In genomic region chr9:137666505-137666809, GRCh38 we compare ENCODE assay signal across 14 cellular contexts. TPM values are rescaled to one million over a fixed set of nuclear protein-coding genes. Genes with fewer than 3 reads are reported as not detected.
DNase-seq lines count a peak whose midpoint lies in the region; ATAC-seq and TF ChIP-seq lines count a peak whose summit lies in the region.
"Had no signal": no experiment of that assay in that cellular context is flagged by ENCODE, and none has a peak within 500 bp of the region (broad histone marks: within the 10 kb centered on the region; RNA-seq: fewer than 3 reads in every experiment).

No MANE protein-coding gene starts in this region.

- no peak for TF ChIP-seq POLR2A in heart left ventricle (IDR thresholded peaks at IDR 0.05)
- TF ChIP-seq POLR2A in right lobe of liver (IDR thresholded peaks at IDR 0.05) = no peak

- H3K27ac ChIP-seq in heart left ventricle (peak overlapping the region in 1 of 12 donors; percentile 31), right lobe of liver (no peak overlapping the region), upper lobe of right lung (no peak overlapping the region)

- ATAC-seq in heart left ventricle (peak in 3 of 4 donors; percentile 9 to 32 (median 14)), Right ventricle myocardium superior (ENCODE audit: poor library complexity) (no peak), right lobe of liver (peak in 3 of 4 donors; percentile 12 to 14 (median 13)), upper lobe of right lung (no peak), HG02970 (IDR thresholded peaks at IDR 0.05; ENCODE audit: low FRiP score, unreplicated experiment) (no peak)
- ATAC-seq: HCT116 had no signal

- DNase-seq in heart left ventricle (peak in 1 of 5 donors; percentile 41), Right ventricle myocardium superior (no peak), cerebellar cortex (ENCODE audit: low spot score) (peak; percentile 20), right lobe of liver (peak; percentile 43 to 71 (median 67)), upper lobe of right lung (peak; percentile 59), NCI-H2171 treated with DMSO at 0.1 percent for 48 hours (lab: John Stamatoyannopoulos, UW) (no peak)
- DNase-seq in activated CD4-positive, alpha-beta T cell treated with anti-CD3 and anti-CD28 coated beads for 48 hours = no peak
- DNase-seq: activated CD4-positive, alpha-beta memory T cell treated with anti-CD3 and anti-CD28 coated beads for 36 hours; AML-193; MV-4-11; stimulated activated CD8-positive, alpha-beta memory T cell treated with anti-CD3 and anti-CD28 coated beads, Interleukin-4, amount 100 ng/mL, for 48 hours; T1000 had no signal

- H3K4me3 ChIP-seq in heart left ventricle = no peak overlapping the region
- H3K4me3 ChIP-seq in right lobe of liver = no peak overlapping the region
- H3K4me3 ChIP-seq in upper lobe of right lung = no peak overlapping the region

- whole genome bisulfite sequencing in heart left ventricle, 4 donors = 38 to 40% (median 39%) methylated on average over 8 of the region's 8 CpGs
- no CpG with 5 or more reads among the region's 8 CpGs for WGBS in right lobe of liver (ENCODE audit: insufficient coverage, low coverage, low lambda C conversion rate, missing lambda C conversion rate)

- H3K27me3 ChIP-seq in heart left ventricle (no peaks in the 10 kb centered on the region), right lobe of liver (no peaks in the 10 kb centered on the region), upper lobe of right lung (no peaks in the 10 kb centered on the region)

- H3K4me1 ChIP-seq in heart left ventricle (peaks cover 0 to 41% (median 22%) of the 10 kb centered on the region in 12 donors), right lobe of liver (peaks cover 0 to 46% (median 18%) of the 10 kb centered on the region in 4 donors), upper lobe of right lung (peaks cover 23% of the 10 kb centered on the region)

- H3K9me3 ChIP-seq in heart left ventricle (no peaks in the 10 kb centered on the region), right lobe of liver (no peaks in the 10 kb centered on the region), upper lobe of right lung (no peaks in the 10 kb centered on the region)

- H3K36me3 ChIP-seq in heart left ventricle (peaks cover 0 to 4% (median 0%) of the 10 kb centered on the region in 9 donors), right lobe of liver (no peaks in the 10 kb centered on the region), upper lobe of right lung (no peaks in the 10 kb centered on the region)

- intact Hi-C loops in heart left ventricle (cut with DNase I) = no loop called here
- intact Hi-C loops in Right ventricle myocardium superior (cut with DNase I) = no loop called here
- intact Hi-C loops in right lobe of liver (cut with DNase I) = no loop called here
- intact Hi-C loops in upper lobe of right lung (cut with DNase I) = no loop called here

- TF ChIP-seq CTCF in heart left ventricle (IDR thresholded peaks at IDR 0.05) (no peak), right lobe of liver (IDR thresholded peaks at IDR 0.05) (no peak), upper lobe of right lung (IDR thresholded peaks at IDR 0.05) (no peak)

RNA-seq across cellular contexts. Expression of gene EHMT1, which starts 47.7 kb away (rescaled TPM):
- total RNA-seq in heart left ventricle (10 to 100 TPM; 27.8 to 55.9 (median 32.0) TPM), Right ventricle myocardium superior (31.2 TPM), right lobe of liver (10 to 100 TPM; 26.8 to 51.9 (median 36.7) TPM), upper lobe of right lung (82.7 TPM)
- polyA plus RNA-seq in heart left ventricle = 10 to 100 TPM; 24.5 to 27.1 TPM

Comparison
In these comparisons a context has a peak if more than half of its experiments do, and no peak if none do; other contexts are left out.
1. ATAC-seq: peak in heart left ventricle (3 of 4) and right lobe of liver (3 of 4); none in Right ventricle myocardium superior (single experiment), upper lobe of right lung (single experiment) and HG02970 (single experiment).
2. DNase-seq: peak in cerebellar cortex (single experiment), right lobe of liver (3 of 3) and upper lobe of right lung (single experiment); none in Right ventricle myocardium superior (single experiment), activated CD4-positive, alpha-beta T cell treated with anti-CD3 and anti-CD28 coated beads for 48 hours (single experiment) and NCI-H2171 treated with DMSO at 0.1 percent for 48 hours (single experiment).